Comparison of ENCODE assay signal across 11 cellular contexts in genomic region chr7:90188281-90188680, GRCh38. TPM values are rescaled to one million over a fixed set of nuclear protein-coding genes. Genes with fewer than 3 reads are reported as not detected.
DNase-seq lines count a peak whose midpoint lies in the region; ATAC-seq and TF ChIP-seq lines count a peak whose summit lies in the region.
"Had no signal": no experiment of that assay in that cellular context is flagged by ENCODE, and none has a peak within 500 bp of the region (broad histone marks: within the 10 kb centered on the region; RNA-seq: fewer than 3 reads in every experiment).

No MANE protein-coding gene starts in this region.

- H3K79me2 ChIP-seq in PC-3 (ENCODE audit: low read length): no peaks in the 10 kb centered on the region

- TF ChIP-seq POLR2A in sigmoid colon (IDR thresholded peaks at IDR 0.05): no peak

- H3K4me2 ChIP-seq in PC-3 (ENCODE audit: low read length): no peak overlapping the region

- no TSS peak for BruUV-seq in PC-3 (replicated peaks; lab: Mats Ljungman, UMichigan)

- intact Hi-C loops in PC-3 (cut with micrococcal nuclease): no loop called here
- intact Hi-C loops in sigmoid colon (cut with DNase I): no loop called here

- POLR2A ChIA-PET in PC-3 (lab: Charles Lee; ENCODE audit: unreplicated experiment): interaction anchor here (1.0 kb wide), 1 partner anchor 10 kb away, joined by 9 read pairs; no protein-coding TSS in a partner anchor

- WGBS in sigmoid colon, 2 donors: 9 to 29% methylated on average over 2 of the region's 2 CpGs

- H3K27me3 ChIP-seq in PC-3 (ENCODE audit: low read length) (no peaks in the 10 kb centered on the region), sigmoid colon (no peaks in the 10 kb centered on the region)

- H3K9me2 ChIP-seq in PC-3 (replicated peaks; ENCODE audit: low read length): no peaks in the 10 kb centered on the region

- no peaks in the 10 kb centered on the region for H4K20me1 ChIP-seq in PC-3 (ENCODE audit: low read length)

- CTCF ChIA-PET in PC-3 (lab: Charles Lee): no interaction called here

- no peak for TF ChIP-seq CTCF in PC-3 (conservative IDR thresholded peaks at IDR 0.05; ENCODE audit: low read depth, low read length)
- no peak for TF ChIP-seq CTCF in sigmoid colon (IDR thresholded peaks at IDR 0.05)

- H3K9me3 ChIP-seq in PC-3 (ENCODE audit: low read length): no peaks in the 10 kb centered on the region
- peaks cover 0 to 13% (median 0%) of the 10 kb centered on the region in 4 donors for H3K9me3 ChIP-seq in sigmoid colon

- no peak overlapping the region for H3K27ac ChIP-seq in PC-3 (ENCODE audit: low read length)
- no peak overlapping the region for H3K27ac ChIP-seq in sigmoid colon

- H3K4me1 ChIP-seq in PC-3 (ENCODE audit: insufficient read depth, low read length) (no peaks in the 10 kb centered on the region; the same call in 1 of the 2 replicates), sigmoid colon (no peaks in the 10 kb centered on the region)

- H3K9ac ChIP-seq in PC-3 (ENCODE audit: low read length): no peak overlapping the region

- no peak for TF ChIP-seq EP300 in sigmoid colon (IDR thresholded peaks at IDR 0.05)

- peak; percentile 69 for ATAC-seq in GM18499 (IDR thresholded peaks at IDR 0.05; ENCODE audit: insufficient read depth, unreplicated experiment)
- peak; percentile 92 for ATAC-seq in GM21390 (IDR thresholded peaks at IDR 0.05; ENCODE audit: unreplicated experiment)
- ATAC-seq in HG03066 (IDR thresholded peaks at IDR 0.05; ENCODE audit: low read depth, unreplicated experiment): peak; percentile 79
- peak; percentile 33; the same call in 1 of the 2 replicates for ATAC-seq in PC-3

- H3F3A ChIP-seq in PC-3 (ENCODE audit: low read length, unreplicated experiment): no peaks in the 10 kb centered on the region

- H3K36me3 ChIP-seq in PC-3 (ENCODE audit: low read depth, low read length): no peaks in the 10 kb centered on the region
- H3K36me3 ChIP-seq in sigmoid colon: no peaks in the 10 kb centered on the region

- H2AFZ ChIP-seq in PC-3 (ENCODE audit: low read length): no peak overlapping the region

- DNase-seq in PC-3: no peak
- DNase-seq in sigmoid colon: no peak
- no peak for DNase-seq in NCI-H446 treated with DMSO at 0.1 percent for 48 hours (lab: John Stamatoyannopoulos, UW)
- no peak for DNase-seq in OCI-M2 (lab: John Stamatoyannopoulos, UW; ENCODE audit: unreplicated experiment)
- no peak for DNase-seq in GF-D8 (lab: John Stamatoyannopoulos, UW)
- DNase-seq: head of caudate nucleus, T-helper 9 cell had no signal

- H3K4me3 ChIP-seq in PC-3 (ENCODE audit: low read length): no peak overlapping the region
- H3K4me3 ChIP-seq in sigmoid colon: no peak overlapping the region

RNA-seq across cellular contexts. Expression of gene STEAP2, which starts 23.3 kb away (rescaled TPM):
- 4.7 and 7.0 TPM in 2 replicates for total RNA-seq in PC-3 (2014; rRNA removed)
- 10 to 100 TPM; 22.5 to 32.1 (median 27.6) TPM for total RNA-seq in sigmoid colon
- 1 to 10 TPM; 1.4 to 7.4 (median 2.4) TPM for polyA plus RNA-seq in sigmoid colon
- total RNA-seq: activated T-helper 2 cell treated with anti-CD3 and anti-CD28 coated beads, Interferon-gamma antibody, Interleukin-2, Interleukin-4, amounts not matched to agents 10 μg/mL and 5 μg/mL and 100 μg/mL, durations not matched to agents 14 hours and 24 hours and 36 hours had no signal

RNA-seq across cellular contexts. Expression of gene STEAP1, which starts 34.0 kb away (rescaled TPM):
- total RNA-seq in PC-3 (2014; rRNA removed) (15.7 and 21.2 TPM in 2 replicates), sigmoid colon (10 to 100 TPM; 13.2 to 15.2 (median 14.6) TPM)
- polyA plus RNA-seq in sigmoid colon: 10 to 100 TPM in 1 of 3 donors, 1 to 10 TPM in 2; 6.2 to 15.6 (median 9.0) TPM

RNA-seq across cellular contexts. Expression of gene CFAP69, which starts 56.7 kb away (rescaled TPM):
- total RNA-seq in PC-3 (2014; rRNA removed): 3.1 and 6.6 TPM in 2 replicates
- total RNA-seq in sigmoid colon: 10 to 100 TPM in 1 of 4 donors, 1 to 10 TPM in 3; 4.9 to 23.5 (median 7.0) TPM
- polyA plus RNA-seq in sigmoid colon: 1 to 10 TPM; 1.0 to 2.1 (median 1.2) TPM

Comparison
In these comparisons a context has a peak if more than half of its experiments do, and no peak if none do; other contexts are left out.
1. ATAC-seq: peak in every context shown above with its lines; median percentile 92 in GM21390; 79 in HG03066; 69 in GM18499; 33 in PC-3.